In the genomic region with DNA sequence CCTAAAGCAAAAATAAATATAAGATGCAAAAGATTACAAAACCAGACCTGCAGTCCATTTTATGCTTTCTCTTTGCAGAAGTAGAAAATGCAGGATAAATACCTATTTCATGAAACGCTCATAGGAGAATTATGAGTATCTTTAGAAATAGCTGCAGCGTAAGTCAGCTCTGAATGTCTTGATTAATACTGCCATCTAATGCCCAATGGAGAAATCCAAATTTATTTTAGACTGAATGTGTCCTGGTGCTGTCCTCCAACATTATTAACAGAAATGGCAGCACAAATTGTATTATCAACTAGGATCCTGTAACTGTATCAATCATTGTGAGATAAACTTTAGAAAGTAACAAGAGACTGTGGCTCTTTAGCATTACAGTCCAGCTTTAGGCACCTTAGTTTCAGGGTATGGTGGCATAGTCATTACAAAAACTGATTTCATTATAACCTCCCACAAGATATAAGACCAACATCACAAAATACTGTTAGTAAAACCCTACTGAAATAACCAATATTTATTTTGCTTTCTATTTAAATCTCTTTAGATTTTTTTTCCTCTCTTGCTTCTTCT, we compare ENCODE assay signal across 9 cellular contexts.
DNase-seq lines count a peak whose midpoint lies in the region; ATAC-seq and TF ChIP-seq lines count a peak whose summit lies in the region.
"Had no signal": no experiment of that assay in that cellular context is flagged by ENCODE, and none has a peak within 500 bp of the region (broad histone marks: within the 10 kb centered on the region; RNA-seq: fewer than 3 reads in every experiment).

No MANE protein-coding gene starts in this region.

- peak in 1 of 3 experiments; percentile 31; a peak in 1 of 6 replicates for TF ChIP-seq CTCF in HCT116 (IDR thresholded peaks at IDR 0.05 in 2 of 3, conservative IDR thresholded peaks at IDR 0.05 in 1 of 3; ENCODE audit: borderline replicate concordance in 1 of 3, insufficient read depth in 1 of 3, low read depth in 2 of 3, low read length in 2 of 3)
- TF ChIP-seq CTCF in endodermal cell (conservative IDR thresholded peaks at IDR 0.05) = peak; percentile 53

- H3K4me1 Mint-ChIP-seq in endodermal cell = peaks cover 20% of the 10 kb centered on the region

- no peak overlapping the region for H3K4me2 ChIP-seq in HCT116 (ENCODE audit: low read length)

- no peaks in the 10 kb centered on the region for H3K36me3 Mint-ChIP-seq in endodermal cell (ENCODE audit: low read depth)

- no peak overlapping the region for H3K4me3 Mint-ChIP-seq in endodermal cell

- DNase-seq in HCT116 (ENCODE audit: low read depth, low spot score) (peak; percentile 7), NOMO-1 (lab: John Stamatoyannopoulos, UW; ENCODE audit: unreplicated experiment in 2 of 2) (peak; percentile 53 to 79), endodermal cell (no peak), putamen (ENCODE audit: low spot score) (peak; percentile 5), aorta (no peak)
- DNase-seq: activated CD8-positive, alpha-beta memory T cell treated with anti-CD3 and anti-CD28 coated beads, Interleukin-2, amount 50 U/mL, for 48 hours; MV-4-11 had no signal

- no peak overlapping the region for H3K9ac ChIP-seq in HCT116 (ENCODE audit: low read length)
- H3K9ac ChIP-seq in endodermal cell (ENCODE audit: extremely low read depth, low read length, poor library complexity, severe bottlenecking) = no peak overlapping the region

- H3K9me2 ChIP-seq in HCT116 (ENCODE audit: insufficient read depth) = no peaks in the 10 kb centered on the region

- no peaks in the 10 kb centered on the region for H4K20me1 ChIP-seq in HCT116 (ENCODE audit: insufficient read depth)

- H3K36me3 ChIP-seq in HCT116 (ENCODE audit: control insufficient read depth in 1 of 2, insufficient read depth in 2 of 2, low read length in 2 of 2) (no peaks in the 10 kb centered on the region), endodermal cell (ENCODE audit: control insufficient read depth, insufficient read depth, low read length) (no peaks in the 10 kb centered on the region), aorta (ENCODE audit: control insufficient read depth in 1 of 2, insufficient read depth in 2 of 2, low read length in 1 of 2) (no peaks in the 10 kb centered on the region)

- TF ChIP-seq POLR2A in HCT116 (IDR thresholded peaks at IDR 0.05; ENCODE audit: borderline replicate concordance, extremely low read depth, insufficient read depth, insufficient read length) = no peak

- peak; percentile 33; the same call in 1 of the 2 replicates for TF ChIP-seq RAD21 in HCT116 (IDR thresholded peaks at IDR 0.05; ENCODE audit: low read depth)

- POLR2A ChIA-PET in HCT116 (lab: Charles Lee) = no interaction called here

- ATAC-seq in HCT116 (no peak), HG02610 (IDR thresholded peaks at IDR 0.05; ENCODE audit: unreplicated experiment) (no peak), HG03135 (IDR thresholded peaks at IDR 0.05; ENCODE audit: unreplicated experiment) (no peak), aorta (ENCODE audit: low FRiP score) (no peak)

- intact Hi-C loops in HCT116 (cut with micrococcal nuclease) = loop anchor here (5.0 kb wide), 1 partner anchor 53 kb away; no protein-coding TSS in a partner anchor
- intact Hi-C loops in aorta (cut with DNase I) = loop anchor here in 1 of 2 donors (5.0 kb wide), 1 partner anchor 53 kb away; no protein-coding TSS in a partner anchor

- no peak overlapping the region for H3K27ac Mint-ChIP-seq in endodermal cell

- H3K4me1 ChIP-seq in HCT116 (ENCODE audit: control insufficient read depth in 1 of 2, insufficient read depth in 2 of 2, low read length in 2 of 2) (no peaks in the 10 kb centered on the region), endodermal cell (ENCODE audit: control insufficient read depth, insufficient read depth, low read length) (no peaks in the 10 kb centered on the region), aorta (ENCODE audit: control insufficient read depth in 1 of 2, insufficient read depth in 2 of 2, low read length in 2 of 2) (no peaks in the 10 kb centered on the region)

- 71 to 89% methylated on average over 1 to 2 of the region's 2 CpGs for WGBS in endodermal cell (ENCODE audit: insufficient coverage in 1 of 2, insufficient read length in 1 of 2), 2 experiments
- 1 to 5% methylated on average over 2 of the region's 2 CpGs for WGBS in aorta, 2 donors

- RAD21 ChIA-PET in HCT116 (lab: Charles Lee; ENCODE audit: low non-redundant PET in 1 of 2, low total read pairs in 2 of 2, uncharacterized antibody in 2 of 2, unreplicated experiment in 2 of 2) = no interaction called here

- H3K27ac ChIP-seq in HCT116 (ENCODE audit: low read depth, low read length) (no peak overlapping the region), endodermal cell (ENCODE audit: low read depth, low read length) (no peak overlapping the region), aorta (ENCODE audit: low read depth in 1 of 2, low read length in 2 of 2) (no peak overlapping the region)

- H3K4me3 ChIP-seq in HCT116 (replicated peaks in 1 of 2; ENCODE audit: low read depth in 1 of 2, low read length in 2 of 2) (no peak overlapping the region), endodermal cell (ENCODE audit: low read length) (no peak overlapping the region), aorta (ENCODE audit: low read length in 2 of 2) (no peak overlapping the region)

- no peaks in the 10 kb centered on the region for H3K27me3 Mint-ChIP-seq in endodermal cell (ENCODE audit: insufficient read depth)

- no peak overlapping the region for H2AFZ ChIP-seq in HCT116 (ENCODE audit: low read depth, low read length, poor library complexity, severe bottlenecking)

- BruUV-seq in HCT116 (replicated peaks; lab: Mats Ljungman, UMichigan) = no TSS peak

- CTCF ChIA-PET in HCT116 (lab: Charles Lee) = interaction anchor here (1.0 to 1.7 kb wide), 5 partner anchors 23 to 217 kb away, joined by 3 to 19 read pairs (median 5); no protein-coding TSS in a partner anchor

- H3K9me3 Mint-ChIP-seq in endodermal cell = peaks cover 2% of the 10 kb centered on the region

- H3K79me2 ChIP-seq in HCT116 (ENCODE audit: insufficient read depth, low read length) = no peaks in the 10 kb centered on the region

- H3K27me3 ChIP-seq in HCT116 (ENCODE audit: insufficient read depth, low read length) (peaks cover 4% of the 10 kb centered on the region), endodermal cell (ENCODE audit: control insufficient read depth, insufficient read depth, low read length, poor library complexity, severe bottlenecking) (peaks cover 3% of the 10 kb centered on the region), aorta (ENCODE audit: control insufficient read depth in 1 of 2, insufficient read depth in 2 of 2, low read length in 1 of 2) (no peaks in the 10 kb centered on the region)

- H3K9me3 ChIP-seq in HCT116 (ENCODE audit: control insufficient read depth in 1 of 2, insufficient read depth in 1 of 2, low read depth in 1 of 2, low read length in 2 of 2) (no peaks in the 10 kb centered on the region), endodermal cell (ENCODE audit: control insufficient read depth, low read length) (no peaks in the 10 kb centered on the region), aorta (ENCODE audit: control insufficient read depth, low read length) (no peaks in the 10 kb centered on the region)

TF ChIP-seq in HCT116, 20 proteins besides CTCF, POLR2A, EP300 and RAD21 (continues in another document):
- TF ChIP-seq ZFX (IDR thresholded peaks at IDR 0.05) = no peak
- no peak for TF ChIP-seq ELF1 (IDR thresholded peaks at IDR 0.05; ENCODE audit: borderline replicate concordance, low read depth)
- no peak for TF ChIP-seq SIN3A (IDR thresholded peaks at IDR 0.05; ENCODE audit: low read depth)
- no peak for TF ChIP-seq POLR2AphosphoS5 (IDR thresholded peaks at IDR 0.05; ENCODE audit: low read depth, low read length)
- TF ChIP-seq TCF7L2 (IDR thresholded peaks at IDR 0.05; ENCODE audit: borderline replicate concordance, extremely low read depth, insufficient read depth, insufficient read length) = no peak
- no peak for TF ChIP-seq ZNF274 (IDR thresholded peaks at IDR 0.05; ENCODE audit: low read depth, low read length)
- no peak for TF ChIP-seq CBX3 (IDR thresholded peaks at IDR 0.05; ENCODE audit: low read depth)
- TF ChIP-seq EZH2 (IDR thresholded peaks at IDR 0.05) = no peak
- TF ChIP-seq CEBPB (IDR thresholded peaks at IDR 0.05; ENCODE audit: low read depth) = no peak
- no peak for TF ChIP-seq YY1 (IDR thresholded peaks at IDR 0.05; ENCODE audit: extremely low read depth, insufficient replicate concordance, low read depth, low read length)
- TF ChIP-seq, protein P1, sequence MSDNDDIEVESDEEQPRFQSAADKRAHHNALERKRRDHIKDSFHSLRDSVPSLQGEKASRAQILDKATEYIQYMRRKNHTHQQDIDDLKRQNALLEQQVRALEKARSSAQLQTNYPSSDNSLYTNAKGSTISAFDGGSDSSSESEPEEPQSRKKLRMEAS (IDR thresholded peaks at IDR 0.05) = no peak
- TF ChIP-seq, protein P2, sequence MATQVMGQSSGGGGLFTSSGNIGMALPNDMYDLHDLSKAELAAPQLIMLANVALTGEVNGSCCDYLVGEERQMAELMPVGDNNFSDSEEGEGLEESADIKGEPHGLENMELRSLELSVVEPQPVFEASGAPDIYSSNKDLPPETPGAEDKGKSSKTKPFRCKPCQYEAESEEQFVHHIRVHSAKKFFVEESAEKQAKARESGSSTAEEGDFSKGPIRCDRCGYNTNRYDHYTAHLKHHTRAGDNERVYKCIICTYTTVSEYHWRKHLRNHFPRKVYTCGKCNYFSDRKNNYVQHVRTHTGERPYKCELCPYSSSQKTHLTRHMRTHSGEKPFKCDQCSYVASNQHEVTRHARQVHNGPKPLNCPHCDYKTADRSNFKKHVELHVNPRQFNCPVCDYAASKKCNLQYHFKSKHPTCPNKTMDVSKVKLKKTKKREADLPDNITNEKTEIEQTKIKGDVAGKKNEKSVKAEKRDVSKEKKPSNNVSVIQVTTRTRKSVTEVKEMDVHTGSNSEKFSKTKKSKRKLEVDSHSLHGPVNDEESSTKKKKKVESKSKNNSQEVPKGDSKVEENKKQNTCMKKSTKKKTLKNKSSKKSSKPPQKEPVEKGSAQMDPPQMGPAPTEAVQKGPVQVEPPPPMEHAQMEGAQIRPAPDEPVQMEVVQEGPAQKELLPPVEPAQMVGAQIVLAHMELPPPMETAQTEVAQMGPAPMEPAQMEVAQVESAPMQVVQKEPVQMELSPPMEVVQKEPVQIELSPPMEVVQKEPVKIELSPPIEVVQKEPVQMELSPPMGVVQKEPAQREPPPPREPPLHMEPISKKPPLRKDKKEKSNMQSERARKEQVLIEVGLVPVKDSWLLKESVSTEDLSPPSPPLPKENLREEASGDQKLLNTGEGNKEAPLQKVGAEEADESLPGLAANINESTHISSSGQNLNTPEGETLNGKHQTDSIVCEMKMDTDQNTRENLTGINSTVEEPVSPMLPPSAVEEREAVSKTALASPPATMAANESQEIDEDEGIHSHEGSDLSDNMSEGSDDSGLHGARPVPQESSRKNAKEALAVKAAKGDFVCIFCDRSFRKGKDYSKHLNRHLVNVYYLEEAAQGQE (IDR thresholded peaks at IDR 0.05; ENCODE audit: low read depth) = no peak
- TF ChIP-seq EZH2phosphoT487 (IDR thresholded peaks at IDR 0.05; ENCODE audit: borderline replicate concordance) = no peak
- no peak for TF ChIP-seq SP1 (IDR thresholded peaks at IDR 0.05; ENCODE audit: low read depth)

Comparison
In these comparisons a context has a peak if more than half of its experiments do, and no peak if none do; other contexts are left out.
1. DNase-seq: peak in HCT116 (single experiment), NOMO-1 (2 of 2) and putamen (single experiment); none in endodermal cell (single experiment) and aorta (0 of 2).